Comparison of ENCODE assay signal across 16 cellular contexts in the genomic region with DNA sequence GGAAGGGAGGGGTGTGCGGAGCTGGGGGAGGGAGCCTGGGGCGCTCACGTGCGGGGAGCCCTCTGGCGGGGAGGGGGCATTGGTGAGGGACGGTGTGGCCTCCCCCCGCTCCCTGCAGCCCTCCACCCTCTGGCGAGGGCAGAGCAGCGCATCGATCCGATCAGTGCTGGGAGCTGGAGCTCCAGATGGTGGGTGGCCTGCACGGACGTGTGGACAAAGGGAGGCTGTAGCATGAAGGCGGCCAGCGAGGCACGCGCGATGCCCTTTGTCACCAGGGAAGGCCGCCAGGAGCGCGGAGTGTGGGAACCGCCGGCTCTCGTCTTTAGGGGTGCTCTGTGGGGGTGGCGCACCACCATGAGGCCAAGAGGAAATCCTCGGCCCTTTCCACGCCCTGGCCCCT. TPM values are rescaled to one million over a fixed set of nuclear protein-coding genes. Genes with fewer than 3 reads are reported as not detected.
A peak's percentile ranks its signal among the peaks of the same experiment; 100 is the strongest.
DNase-seq lines count a peak whose midpoint lies in the region; ATAC-seq and TF ChIP-seq lines count a peak whose summit lies in the region.
"Had no signal": no experiment of that assay in that cellular context is flagged by ENCODE, and none has a peak within 500 bp of the region (broad histone marks: within the 10 kb centered on the region; RNA-seq: fewer than 3 reads in every experiment).

No MANE protein-coding gene starts in this region.

- H3K36me3 Mint-ChIP-seq in stimulated activated memory B cell treated with anti-CD40 and anti-IgM and Interleukin-4, amounts not matched to agents 10 μg/mL and 1 μg/mL and 100 μg/mL, for 72 hours: no peaks in the 10 kb centered on the region
- H3K36me3 Mint-ChIP-seq: CD8-positive, alpha-beta T cell had no signal

- H4K8ac ChIP-seq in trophoblast cell (ENCODE audit: low read depth, low read length): no peak overlapping the region

- no peak overlapping the region for H2BK120ac ChIP-seq in trophoblast cell (ENCODE audit: insufficient read depth, low read length, poor library complexity)

- ATAC-seq in HCT116: no peak
- no peak for ATAC-seq in Panc1
- ATAC-seq in stimulated activated memory B cell treated with anti-CD40 and anti-IgM and Interleukin-4, amounts not matched to agents 10 μg/mL and 1 μg/mL and 100 μg/mL, for 72 hours: no peak
- no peak for ATAC-seq in HG03139 (IDR thresholded peaks at IDR 0.05; ENCODE audit: unreplicated experiment)
- ATAC-seq: CD8-positive, alpha-beta T cell had no signal

- H3K27ac Mint-ChIP-seq in stimulated activated memory B cell treated with anti-CD40 and anti-IgM and Interleukin-4, amounts not matched to agents 10 μg/mL and 1 μg/mL and 100 μg/mL, for 72 hours: no peak overlapping the region
- H3K27ac Mint-ChIP-seq: CD8-positive, alpha-beta T cell had no signal

- H3K9ac ChIP-seq in HCT116 (ENCODE audit: low read length) (peak overlapping the region; percentile 26; the same call in 1 of the 2 replicates), trophoblast cell (ENCODE audit: low read length) (no peak overlapping the region)

- H2AK5ac ChIP-seq in trophoblast cell (ENCODE audit: low read length): no peak overlapping the region

- H3K27me3 ChIP-seq in HCT116 (ENCODE audit: insufficient read depth, low read length) (no peaks in the 10 kb centered on the region), Panc1 (ENCODE audit: control insufficient read depth, insufficient read depth, low read length) (no peaks in the 10 kb centered on the region), trophoblast cell (ENCODE audit: insufficient read depth, low read length) (peaks cover 16% of the 10 kb centered on the region)

- H2BK12ac ChIP-seq in trophoblast cell (ENCODE audit: low read length): no peak overlapping the region

- H3K79me1 ChIP-seq in trophoblast cell (ENCODE audit: low read length): peaks cover 4% of the 10 kb centered on the region

- H3K27ac ChIP-seq in HCT116 (ENCODE audit: low read depth, low read length) (no peak overlapping the region), Panc1 (ENCODE audit: low read length) (0 out of 2 replicates have a peak overlapping the region, but pooled peaks have one; percentile 4), epithelial cell of prostate (peak overlapping the region; percentile 87), trophoblast cell (ENCODE audit: low read depth, low read length) (no peak overlapping the region)
- H3K27ac ChIP-seq: HL-60 had no signal

- intact Hi-C loops in HCT116 (cut with micrococcal nuclease): no loop called here
- intact Hi-C loops in Panc1 (cut with micrococcal nuclease; ENCODE audit: unreplicated experiment): no loop called here

- no peak overlapping the region for H3K4me3 ChIP-seq in HCT116 (replicated peaks in 1 of 2; ENCODE audit: low read depth in 1 of 2, low read length in 2 of 2)
- no peak overlapping the region for H3K4me3 ChIP-seq in Panc1 (ENCODE audit: low read depth in 2 of 2, low read length in 2 of 2)
- no peak overlapping the region for H3K4me3 ChIP-seq in trophoblast cell (ENCODE audit: low read depth, low read length)

- no peak overlapping the region for H3K18ac ChIP-seq in trophoblast cell (ENCODE audit: low read length)

- no peak overlapping the region for H3K4ac ChIP-seq in trophoblast cell (ENCODE audit: low read depth, low read length)

- no CpG with 5 or more reads among the region's 27 CpGs for WGBS in trophoblast cell (ENCODE audit: extremely low coverage, insufficient coverage, insufficient read length)

- no peaks in the 10 kb centered on the region for H3K9me2 ChIP-seq in HCT116 (ENCODE audit: insufficient read depth)

- no peak overlapping the region for H3K23ac ChIP-seq in trophoblast cell (ENCODE audit: low read length)

- no peak overlapping the region for H3K4me3 Mint-ChIP-seq in stimulated activated memory B cell treated with anti-CD40 and anti-IgM and Interleukin-4, amounts not matched to agents 10 μg/mL and 1 μg/mL and 100 μg/mL, for 72 hours
- H3K4me3 Mint-ChIP-seq: CD8-positive, alpha-beta T cell had no signal

- no peak for DNase-seq in HCT116 (ENCODE audit: low read depth, low spot score)
- no peak for DNase-seq in Panc1 (ENCODE audit: low read depth, low spot score)
- DNase-seq in epithelial cell of prostate (ENCODE audit: low read depth, low spot score): no peak
- DNase-seq in trophoblast cell: no peak
- no peak for DNase-seq in NCI-H345 treated with DMSO at 0.1 percent for 48 hours (lab: John Stamatoyannopoulos, UW; ENCODE audit: unreplicated experiment)
- DNase-seq: CD8-positive, alpha-beta T cell; MM.1S; NCI-H1930; NCI-H82 had no signal

- H3K4me1 Mint-ChIP-seq in stimulated activated memory B cell treated with anti-CD40 and anti-IgM and Interleukin-4, amounts not matched to agents 10 μg/mL and 1 μg/mL and 100 μg/mL, for 72 hours: peaks cover 6% of the 10 kb centered on the region

- no peak overlapping the region for H3K14ac ChIP-seq in trophoblast cell (ENCODE audit: low read length)

- TF ChIP-seq RAD21 in HCT116 (IDR thresholded peaks at IDR 0.05; ENCODE audit: low read depth): no peak

- CTCF ChIA-PET in HCT116 (lab: Charles Lee): interaction anchor here (1.0 to 1.3 kb wide), 2 partner anchors 10 to 11 kb away, joined by 6 read pairs; a partner anchor contains a TSS
- CTCF ChIA-PET in Panc1 (lab: Charles Lee): no interaction called here

- H3K79me2 ChIP-seq in HCT116 (ENCODE audit: insufficient read depth, low read length) (no peaks in the 10 kb centered on the region), trophoblast cell (ENCODE audit: control insufficient read depth, insufficient read depth, low read length, poor library complexity) (no peaks in the 10 kb centered on the region)

- H3K9me3 ChIP-seq in HCT116 (ENCODE audit: control insufficient read depth in 1 of 2, insufficient read depth in 1 of 2, low read depth in 1 of 2, low read length in 2 of 2): no peaks in the 10 kb centered on the region
- no peaks in the 10 kb centered on the region for H3K9me3 ChIP-seq in Panc1 (ENCODE audit: control insufficient read depth, insufficient read depth, low read depth, low read length)
- H3K9me3 ChIP-seq in trophoblast cell (ENCODE audit: insufficient read depth, low read depth, low read length): peaks cover 3% of the 10 kb centered on the region

- no TSS peak for BruUV-seq in HCT116 (replicated peaks; lab: Mats Ljungman, UMichigan)
- BruUV-seq in Panc1 (replicated peaks; lab: Mats Ljungman, UMichigan): no TSS peak

- H2AFZ ChIP-seq in HCT116 (ENCODE audit: low read depth, low read length, poor library complexity, severe bottlenecking) (no peak overlapping the region), trophoblast cell (ENCODE audit: insufficient read depth, low read length, poor library complexity) (no peak overlapping the region)

- no peaks in the 10 kb centered on the region for H3K9me3 Mint-ChIP-seq in stimulated activated memory B cell treated with anti-CD40 and anti-IgM and Interleukin-4, amounts not matched to agents 10 μg/mL and 1 μg/mL and 100 μg/mL, for 72 hours
- H3K9me3 Mint-ChIP-seq: CD8-positive, alpha-beta T cell had no signal

- TF ChIP-seq POLR2A in HCT116 (IDR thresholded peaks at IDR 0.05; ENCODE audit: borderline replicate concordance, extremely low read depth, insufficient read depth, insufficient read length): no peak

- POLR2A ChIA-PET in HCT116 (lab: Charles Lee): interaction anchor here (1.6 to 1.7 kb wide), 2 partner anchors 9 to 10 kb away, joined by 4 to 6 read pairs; a partner anchor contains a TSS
- POLR2A ChIA-PET in Panc1 (lab: Charles Lee): no interaction called here

- H4K20me1 ChIP-seq in HCT116 (ENCODE audit: insufficient read depth): no peaks in the 10 kb centered on the region

- H3K4me2 ChIP-seq in HCT116 (ENCODE audit: low read length) (peak overlapping the region; percentile 78), trophoblast cell (ENCODE audit: low read length) (no peak overlapping the region)

- peak overlapping the region; percentile 1 for H4K91ac ChIP-seq in trophoblast cell (ENCODE audit: low read depth, low read length)

- H3K36me3 ChIP-seq in HCT116 (ENCODE audit: control insufficient read depth in 1 of 2, insufficient read depth in 2 of 2, low read length in 2 of 2): no peaks in the 10 kb centered on the region
- H3K36me3 ChIP-seq in Panc1 (ENCODE audit: control insufficient read depth, insufficient read depth, low read length): no peaks in the 10 kb centered on the region
- no peaks in the 10 kb centered on the region for H3K36me3 ChIP-seq in trophoblast cell (ENCODE audit: control insufficient read depth in 1 of 2, insufficient read depth in 2 of 2, low read length in 2 of 2)

- H2BK5ac ChIP-seq in trophoblast cell (ENCODE audit: low read depth, low read length, poor library complexity): no peak overlapping the region

- no peak overlapping the region for H4K12ac ChIP-seq in trophoblast cell (ENCODE audit: low read depth, low read length)

- in situ Hi-C loops in Panc1 (cut with HindIII; ENCODE audit: low pct_unique_long_range_greater_than_20kb, low sequenced_read_pairs): no loop called here

- TF ChIP-seq CTCF in HCT116 (IDR thresholded peaks at IDR 0.05 in 2 of 3, conservative IDR thresholded peaks at IDR 0.05 in 1 of 3; ENCODE audit: borderline replicate concordance in 1 of 3, insufficient read depth in 1 of 3, low read depth in 2 of 3, low read length in 2 of 3): no peak
- peak; percentile 11; the same call in 1 of the 2 replicates for TF ChIP-seq CTCF in Panc1 (IDR thresholded peaks at IDR 0.05)

- RAD21 ChIA-PET in HCT116 (lab: Charles Lee; ENCODE audit: low non-redundant PET in 1 of 2, low total read pairs in 2 of 2, uncharacterized antibody in 2 of 2, unreplicated experiment in 2 of 2): no interaction called here

- peaks cover 26% of the 10 kb centered on the region for H3K27me3 Mint-ChIP-seq in stimulated activated memory B cell treated with anti-CD40 and anti-IgM and Interleukin-4, amounts not matched to agents 10 μg/mL and 1 μg/mL and 100 μg/mL, for 72 hours

- H3K4me1 ChIP-seq in HCT116 (ENCODE audit: control insufficient read depth in 1 of 2, insufficient read depth in 2 of 2, low read length in 2 of 2) (peaks cover 12 to 31% of the 10 kb centered on the region in 2 experiments; a peak in 3 of 4 replicates), Panc1 (ENCODE audit: control insufficient read depth, insufficient read depth, low read length) (peaks cover 45% of the 10 kb centered on the region), trophoblast cell (ENCODE audit: control insufficient read depth in 1 of 2, insufficient read depth in 2 of 2, low read length in 2 of 2) (peaks cover 13% of the 10 kb centered on the region in 2 experiments)

RNA-seq across cellular contexts. Expression of a gene that starts 5.4 kb away (rescaled TPM):
- total RNA-seq in HCT116 (2021; ENCODE audit: unreplicated experiment): not detected
- not detected in 2 replicates for polyA plus RNA-seq in HCT116 (2012)
- total RNA-seq in Panc1 (2021; ENCODE audit: unreplicated experiment): not detected
- polyA plus RNA-seq in Panc1 (2012; ENCODE audit: insufficient read length): not detected
- 0.21 and 0.22 TPM in 2 replicates for polyA plus RNA-seq in trophoblast cell (2013)
- total RNA-seq: CD8-positive, alpha-beta T cell; NCI-H460; RPMI7951; SK-MEL-5 had no signal
- polyA plus RNA-seq: BJ had no signal

RNA-seq across cellular contexts. Expression of a gene that starts 9.1 kb away (rescaled TPM):
- 38.5 TPM for total RNA-seq in HCT116 (2021; ENCODE audit: unreplicated experiment)
- 21.0 and 25.6 TPM in 2 replicates for polyA plus RNA-seq in HCT116 (2012)
- total RNA-seq in Panc1 (2021; ENCODE audit: unreplicated experiment): 35.9 TPM
- polyA plus RNA-seq in Panc1 (2012; ENCODE audit: insufficient read length): 26.7 TPM
- polyA plus RNA-seq in trophoblast cell (2013): 12.5 and 13.9 TPM in 2 replicates

RNA-seq across cellular contexts. Expression of a gene that starts 20.7 kb away (rescaled TPM):
- 0.66 TPM for total RNA-seq in HCT116 (2021; ENCODE audit: unreplicated experiment)
- 0.20 TPM in 1 of 2 replicates, not detected in the other for polyA plus RNA-seq in HCT116 (2012)
- 20.1 TPM for total RNA-seq in Panc1 (2021; ENCODE audit: unreplicated experiment)
- 14.8 TPM for polyA plus RNA-seq in Panc1 (2012; ENCODE audit: insufficient read length)
- polyA plus RNA-seq in trophoblast cell (2013): 0.07 and 0.14 TPM in 2 replicates

RNA-seq across cellular contexts. Expression of a gene that starts 51.1 kb away (rescaled TPM):
- total RNA-seq in HCT116 (2021; ENCODE audit: unreplicated experiment) (32.2 TPM), Panc1 (2021; ENCODE audit: unreplicated experiment) (17.0 TPM)
- 17.5 and 17.8 TPM in 2 replicates for polyA plus RNA-seq in HCT116 (2012)
- 23.0 TPM for polyA plus RNA-seq in Panc1 (2012; ENCODE audit: insufficient read length)
- 5.7 and 6.2 TPM in 2 replicates for polyA plus RNA-seq in trophoblast cell (2013)

RNA-seq across cellular contexts. Expression of a gene that starts 59.4 kb away (rescaled TPM):
- total RNA-seq in HCT116 (2021; ENCODE audit: unreplicated experiment) (2.0 TPM), Panc1 (2021; ENCODE audit: unreplicated experiment) (41.2 TPM)
- 1.3 and 1.6 TPM in 2 replicates for polyA plus RNA-seq in HCT116 (2012)
- 69.7 TPM for polyA plus RNA-seq in Panc1 (2012; ENCODE audit: insufficient read length)
- 0.17 and 0.18 TPM in 2 replicates for polyA plus RNA-seq in trophoblast cell (2013)
- total RNA-seq: NCI-H460, SK-MEL-5 had no signal

Comparison
In these comparisons a context has a peak if more than half of its experiments do, and no peak if none do; other contexts are left out.
1. H3K27ac ChIP-seq: peak in Panc1 (single experiment) and epithelial cell of prostate (single experiment); none in HCT116 (single experiment) and trophoblast cell (single experiment).
2. RNA of a gene that starts 20.7 kb away (total RNA-seq): 20.1 TPM in Panc1 (single experiment); 0.66 TPM in HCT116 (single experiment); every median in the first group is over 10 times any median in the second.